ENCODE assay signal across 8 cellular contexts in genomic region chr5:141560141-141560540, GRCh38. TPM values are rescaled to one million over a fixed set of nuclear protein-coding genes. Genes with fewer than 3 reads are reported as not detected.
A peak's percentile ranks its signal among the peaks of the same experiment; 100 is the strongest.
DNase-seq lines count a peak whose midpoint lies in the region; ATAC-seq and TF ChIP-seq lines count a peak whose summit lies in the region.

No MANE protein-coding gene starts in this region.

- TSS peak; percentile 56 for BruUV-seq in Caco-2 (replicated peaks; lab: Mats Ljungman, UMichigan)

- H3K36me3 Mint-ChIP-seq in Caco-2 (ENCODE audit: insufficient read depth, unreplicated experiment), result peaks cover 78% of the 10 kb centered on the region
- H3K36me3 Mint-ChIP-seq in nephron progenitor cell (ENCODE audit: low read depth), result peaks cover 86% of the 10 kb centered on the region

- H3K27me3 Mint-ChIP-seq in Caco-2 (ENCODE audit: insufficient read depth, unreplicated experiment), result no peaks in the 10 kb centered on the region
- H3K27me3 Mint-ChIP-seq in nephron progenitor cell (ENCODE audit: low read depth, poor library complexity), result no peaks in the 10 kb centered on the region

- H3K4me1 ChIP-seq in Caco-2 (peaks cover 6% of the 10 kb centered on the region; the same call in 1 of the 2 replicates), duodenal mucosa (ENCODE audit: control insufficient read depth in 1 of 2, insufficient read depth in 2 of 2, low read length in 2 of 2) (peaks cover 0 to 12% of the 10 kb centered on the region in 2 donors)

- H3K27ac Mint-ChIP-seq in Caco-2 (ENCODE audit: unreplicated experiment) (peak overlapping the region; percentile 54), nephron progenitor cell (peak overlapping the region; percentile 100)

- H3K9me3 Mint-ChIP-seq in Caco-2 (ENCODE audit: unreplicated experiment), result no peaks in the 10 kb centered on the region
- H3K9me3 Mint-ChIP-seq in nephron progenitor cell, result peaks cover 13% of the 10 kb centered on the region

- CTCF ChIA-PET in Caco-2 (lab: Charles Lee), result interaction anchor here (0.5 to 1.2 kb wide), 3 partner anchors 239 to 661 kb away, joined by 3 to 11 read pairs (median 7); partner anchors contain the start of genes PCDHB14 and TAF7

- no peak for TF ChIP-seq CTCF in Caco-2 (IDR thresholded peaks at IDR 0.05; ENCODE audit: insufficient read depth in 1 of 2, low read depth in 1 of 2, low read length in 1 of 2, severe bottlenecking in 1 of 2, unreplicated experiment in 1 of 2)
- TF ChIP-seq CTCF in nephron progenitor cell (IDR thresholded peaks at IDR 0.05), result no peak

- no peak overlapping the region for H3K4me3 Mint-ChIP-seq in Caco-2 (ENCODE audit: unreplicated experiment)
- peak overlapping the region; percentile 20 for H3K4me3 Mint-ChIP-seq in nephron progenitor cell

- peaks cover 24% of the 10 kb centered on the region for H3K4me1 Mint-ChIP-seq in Caco-2 (ENCODE audit: low read depth, unreplicated experiment)
- peaks cover 46% of the 10 kb centered on the region for H3K4me1 Mint-ChIP-seq in nephron progenitor cell

- no peak overlapping the region for H3K4me3 ChIP-seq in Caco-2 (ENCODE audit: low read depth, low read length)
- no peak overlapping the region for H3K4me3 ChIP-seq in duodenal mucosa (ENCODE audit: low read depth in 1 of 2, low read length in 2 of 2)

- ATAC-seq in HG02870 (IDR thresholded peaks at IDR 0.05; ENCODE audit: unreplicated experiment) (no peak), HG03025 (IDR thresholded peaks at IDR 0.05; ENCODE audit: low FRiP score, unreplicated experiment) (no peak)

- no peak overlapping the region for H3K9ac ChIP-seq in duodenal mucosa (ENCODE audit: low read depth in 1 of 2, low read length in 2 of 2)

- POLR2A ChIA-PET in Caco-2 (lab: Charles Lee), result no interaction called here

- H3K9me3 ChIP-seq in Caco-2 (no peaks in the 10 kb centered on the region), duodenal mucosa (ENCODE audit: control insufficient read depth in 1 of 2, low read length in 2 of 2) (no peaks in the 10 kb centered on the region)

- H3K36me3 ChIP-seq in Caco-2 (ENCODE audit: control insufficient read depth, insufficient read depth, low read length), result peaks cover 1% of the 10 kb centered on the region; the same call in 1 of the 2 replicates
- peaks cover 19 to 33% of the 10 kb centered on the region in 2 donors for H3K36me3 ChIP-seq in duodenal mucosa (ENCODE audit: control insufficient read depth in 1 of 2, insufficient read depth in 2 of 2, low read length in 2 of 2)

- H3K27ac ChIP-seq in duodenal mucosa (ENCODE audit: low read depth, low read length), result peak overlapping the region; percentile 47

- H3K27me3 ChIP-seq in Caco-2 (replicated peaks; ENCODE audit: control insufficient read depth, insufficient read depth, low read length) (no peaks in the 10 kb centered on the region), duodenal mucosa (ENCODE audit: control insufficient read depth in 1 of 2, insufficient read depth in 2 of 2, low read length in 2 of 2) (no peaks in the 10 kb centered on the region)

- intact Hi-C loops in Caco-2 (cut with micrococcal nuclease; ENCODE audit: unreplicated experiment), result loop anchor here (1.0 to 5.0 kb wide), 3 partner anchors 147 to 475 kb away; partner anchors contain the start of gene PCDHB10

- DNase-seq in Caco-2 (no peak), NCI-H2196 (lab: John Stamatoyannopoulos, UW; ENCODE audit: unreplicated experiment) (peak; percentile 73), nephron progenitor cell (no peak), SKM-1 (lab: John Stamatoyannopoulos, UW; ENCODE audit: unreplicated experiment) (no peak)
- no peak for DNase-seq in activated CD4-positive, alpha-beta T cell treated with anti-CD3 and anti-CD28 coated beads for 48 hours

RNA-seq across cellular contexts. Expression of gene DIAPH1, which starts 58.7 kb away (rescaled TPM):
- 161 and 167 TPM in 2 replicates for total RNA-seq in Caco-2 (2022)
